ENCODE assay signal across 17 cellular contexts in the genomic region with DNA sequence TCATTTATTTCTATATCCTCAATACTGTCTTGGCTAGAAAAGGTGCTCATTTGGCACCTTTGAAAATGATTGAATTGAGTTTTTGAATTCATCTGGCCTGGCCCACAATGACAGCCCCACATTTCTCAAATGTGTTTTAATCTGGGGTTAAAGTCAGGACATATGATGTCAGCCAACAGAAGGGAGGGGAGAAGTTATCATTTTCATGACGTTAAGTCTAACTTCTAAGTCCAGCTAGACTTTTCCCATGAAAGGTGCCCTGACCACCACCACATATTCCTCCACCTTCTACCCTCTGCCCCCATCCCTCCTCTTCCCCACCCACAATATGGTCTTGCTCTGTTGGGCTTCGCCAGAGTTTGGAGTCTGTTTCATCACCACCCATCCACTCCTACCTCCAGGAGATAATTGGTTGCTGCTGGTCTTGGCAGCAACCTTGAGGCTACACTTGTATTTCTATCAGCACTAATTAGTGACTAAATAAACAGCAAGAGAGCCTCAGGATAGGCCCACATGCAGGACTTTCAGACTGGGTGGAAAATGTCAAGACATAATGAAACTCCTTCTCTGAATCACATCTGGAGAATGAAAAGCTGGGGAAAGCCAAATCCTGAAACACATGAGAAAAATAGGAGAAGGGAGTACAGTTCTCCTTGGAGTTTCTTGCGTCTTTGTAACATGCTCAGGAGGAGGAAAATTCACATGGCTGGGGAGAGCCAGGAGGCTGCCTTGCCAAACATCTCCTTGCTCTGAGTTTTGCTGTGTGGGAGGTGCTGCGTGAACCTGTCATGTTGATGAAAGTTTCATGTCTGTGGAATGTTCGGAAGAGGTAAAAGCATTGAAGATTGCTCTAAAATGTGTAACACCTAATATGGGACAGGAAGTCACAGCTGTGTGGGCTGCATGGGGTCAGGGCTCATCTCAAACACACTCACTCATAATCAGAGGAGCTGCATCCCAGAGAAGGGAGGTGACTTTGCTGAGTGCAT.
DNase-seq lines count a peak whose midpoint lies in the region; ATAC-seq, FAIRE-seq and TF ChIP-seq lines count a peak whose summit lies in the region.
"Had no signal": no experiment of that assay in that cellular context is flagged by ENCODE, and none has a peak within 500 bp of the region (broad histone marks: within the 10 kb centered on the region; RNA-seq: fewer than 3 reads in every experiment).

No MANE protein-coding gene starts in this region.

- no peak overlapping the region for H2AFZ ChIP-seq in mesenchymal stem cell (ENCODE audit: low read depth, low read length)
- H2AFZ ChIP-seq: neural progenitor cell had no signal

- H2BK120ac ChIP-seq in mesenchymal stem cell (ENCODE audit: low read depth, low read length), result no peak overlapping the region

- no peaks in the 10 kb centered on the region for H3K27me3 ChIP-seq in mesenchymal stem cell (ENCODE audit: control insufficient read depth in 1 of 2, insufficient read depth in 1 of 2, low read length in 2 of 2)
- H3K27me3 ChIP-seq: colonic mucosa, neural progenitor cell, tibial artery had no signal

- no peak overlapping the region for H2BK15ac ChIP-seq in mesenchymal stem cell (ENCODE audit: low read depth, poor library complexity, severe bottlenecking)

- H3K23ac ChIP-seq in mesenchymal stem cell (ENCODE audit: low read length in 2 of 2), result no peak overlapping the region

- H3K4ac ChIP-seq in mesenchymal stem cell (ENCODE audit: low read depth in 1 of 2, low read length in 2 of 2), result no peak overlapping the region

- H4K8ac ChIP-seq in mesenchymal stem cell (ENCODE audit: low read length), result no peak overlapping the region

- no peak overlapping the region for H3K14ac ChIP-seq in mesenchymal stem cell (ENCODE audit: low read length in 2 of 2)

- peak; percentile 27 for DNase-seq in A172 (ENCODE audit: low spot score)
- peak; percentile 19 for DNase-seq in LHCN-M2 (ENCODE audit: low read depth)
- DNase-seq in fibroblast of mammary gland (ENCODE audit: low read depth), result peak; percentile 89
- peak; percentile 31 for DNase-seq in mesenchymal stem cell
- DNase-seq in stimulated activated naive CD4-positive, alpha-beta T cell treated with Interleukin-2 at 50 U/mL for 16 hours (lab: John Stamatoyannopoulos, UW), result no peak
- no peak for DNase-seq in GM12892 (ENCODE audit: insufficient read length)
- DNase-seq in activated CD4-positive, alpha-beta T cell treated with anti-CD3 and anti-CD28 coated beads for 4 hours, result no peak
- DNase-seq: colonic mucosa, foreskin melanocyte, left colon, NCI-H2081, SK-N-SH, tibial artery had no signal

- no peak for FAIRE-seq in GM12892 (lab: Jason Lieb, UNC)

- no peak for TF ChIP-seq POLR2A in GM12892 (IDR thresholded peaks at IDR 0.05; ENCODE audit: low read depth, low read length)

- H3K27ac ChIP-seq in mesenchymal stem cell (ENCODE audit: low read length, poor library complexity, severe bottlenecking), result no peak overlapping the region
- H3K27ac ChIP-seq: colonic mucosa, HL-60, neural progenitor cell, tibial artery had no signal

- no peaks in the 10 kb centered on the region for H3K4me1 ChIP-seq in mesenchymal stem cell (ENCODE audit: control insufficient read depth, insufficient read depth, low read depth, low read length)
- H3K4me1 ChIP-seq: colonic mucosa, neural progenitor cell, tibial artery had no signal

- no peak for TF ChIP-seq CTCF in fibroblast of mammary gland (conservative IDR thresholded peaks at IDR 0.05; ENCODE audit: control insufficient read depth, insufficient read depth, low read depth, low read length)

- H3K4me3 ChIP-seq in fibroblast of mammary gland (ENCODE audit: control insufficient read depth, low read depth, low read length) (no peak overlapping the region), mesenchymal stem cell (ENCODE audit: insufficient read depth in 1 of 2, low read depth in 1 of 2, low read length in 2 of 2) (no peak overlapping the region)
- H3K4me3 ChIP-seq: colonic mucosa, neural progenitor cell, tibial artery had no signal

- no peak for ATAC-seq in GM18498 (IDR thresholded peaks at IDR 0.05; ENCODE audit: unreplicated experiment)
- ATAC-seq: left colon, WTC11 had no signal

- H2BK5ac ChIP-seq in mesenchymal stem cell (ENCODE audit: low read depth, low read length, poor library complexity, severe bottlenecking), result no peak overlapping the region

- H3K36me3 ChIP-seq in mesenchymal stem cell (ENCODE audit: control insufficient read depth in 1 of 2, insufficient read depth in 2 of 2, low read depth in 1 of 2, low read length in 2 of 2), result no peaks in the 10 kb centered on the region
- H3K36me3 ChIP-seq: colonic mucosa, neural progenitor cell, tibial artery had no signal

- H4K91ac ChIP-seq in mesenchymal stem cell (ENCODE audit: low read length), result no peak overlapping the region

- 82% methylated on average over 4 of the region's 5 CpGs for WGBS in mesenchymal stem cell

- H3K9me3 ChIP-seq in mesenchymal stem cell (ENCODE audit: control insufficient read depth, low read length), result no peaks in the 10 kb centered on the region
- H3K9me3 ChIP-seq: colonic mucosa, SK-N-SH, tibial artery had no signal

- H2BK12ac ChIP-seq in mesenchymal stem cell (ENCODE audit: low read length in 2 of 2), result no peak overlapping the region

- no peak overlapping the region for H3K4me2 ChIP-seq in mesenchymal stem cell (ENCODE audit: low read length, poor library complexity, severe bottlenecking)
- H3K4me2 ChIP-seq: neural progenitor cell, SK-N-SH had no signal

- H3K18ac ChIP-seq in mesenchymal stem cell (ENCODE audit: low read depth in 1 of 2, low read length in 2 of 2), result no peak overlapping the region

- H3K79me1 ChIP-seq in mesenchymal stem cell (replicated peaks; ENCODE audit: low read length, poor library complexity, severe bottlenecking), result no peaks in the 10 kb centered on the region

- peak overlapping the region; percentile 42 for H3K9ac ChIP-seq in mesenchymal stem cell (ENCODE audit: low read length)
- H3K9ac ChIP-seq: neural progenitor cell, SK-N-SH had no signal

- H2AK5ac ChIP-seq in mesenchymal stem cell (ENCODE audit: low read length, severe bottlenecking), result no peak overlapping the region

Comparison
In these comparisons a context has a peak if more than half of its experiments do, and no peak if none do; other contexts are left out.
1. DNase-seq: peak in A172 (single experiment), LHCN-M2 (single experiment), fibroblast of mammary gland (single experiment) and mesenchymal stem cell (single experiment); none in stimulated activated naive CD4-positive, alpha-beta T cell treated with Interleukin-2 at 50 U/mL for 16 hours (single experiment), GM12892 (single experiment) and activated CD4-positive, alpha-beta T cell treated with anti-CD3 and anti-CD28 coated beads for 4 hours (0 of 2).